ENCODE assay signal across 1 cellular context in genomic region chr16:28597692-28598261, GRCh38.
TF ChIP-seq lines count a peak whose summit lies in the region.

No MANE protein-coding gene starts in this region.

TF ChIP-seq in HepG2, 621 proteins besides CTCF, POLR2A, EP300 and RAD21 (continued from another document and continues in another):
- TF ChIP-seq DZIP1 (CRISPR knock-in tag; IDR thresholded peaks at IDR 0.05): no peak
- peak; percentile 36; the same call in 1 of the 2 replicates for TF ChIP-seq FOXP4 (CRISPR knock-in tag; IDR thresholded peaks at IDR 0.05)
- no peak for TF ChIP-seq HHEX (CRISPR knock-in tag; IDR thresholded peaks at IDR 0.05)
- TF ChIP-seq, protein P1, sequence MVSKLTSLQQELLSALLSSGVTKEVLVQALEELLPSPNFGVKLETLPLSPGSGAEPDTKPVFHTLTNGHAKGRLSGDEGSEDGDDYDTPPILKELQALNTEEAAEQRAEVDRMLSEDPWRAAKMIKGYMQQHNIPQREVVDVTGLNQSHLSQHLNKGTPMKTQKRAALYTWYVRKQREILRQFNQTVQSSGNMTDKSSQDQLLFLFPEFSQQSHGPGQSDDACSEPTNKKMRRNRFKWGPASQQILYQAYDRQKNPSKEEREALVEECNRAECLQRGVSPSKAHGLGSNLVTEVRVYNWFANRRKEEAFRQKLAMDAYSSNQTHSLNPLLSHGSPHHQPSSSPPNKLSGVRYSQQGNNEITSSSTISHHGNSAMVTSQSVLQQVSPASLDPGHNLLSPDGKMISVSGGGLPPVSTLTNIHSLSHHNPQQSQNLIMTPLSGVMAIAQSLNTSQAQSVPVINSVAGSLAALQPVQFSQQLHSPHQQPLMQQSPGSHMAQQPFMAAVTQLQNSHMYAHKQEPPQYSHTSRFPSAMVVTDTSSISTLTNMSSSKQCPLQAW (CRISPR knock-in tag; IDR thresholded peaks at IDR 0.05): no peak
- TF ChIP-seq, protein P2, sequence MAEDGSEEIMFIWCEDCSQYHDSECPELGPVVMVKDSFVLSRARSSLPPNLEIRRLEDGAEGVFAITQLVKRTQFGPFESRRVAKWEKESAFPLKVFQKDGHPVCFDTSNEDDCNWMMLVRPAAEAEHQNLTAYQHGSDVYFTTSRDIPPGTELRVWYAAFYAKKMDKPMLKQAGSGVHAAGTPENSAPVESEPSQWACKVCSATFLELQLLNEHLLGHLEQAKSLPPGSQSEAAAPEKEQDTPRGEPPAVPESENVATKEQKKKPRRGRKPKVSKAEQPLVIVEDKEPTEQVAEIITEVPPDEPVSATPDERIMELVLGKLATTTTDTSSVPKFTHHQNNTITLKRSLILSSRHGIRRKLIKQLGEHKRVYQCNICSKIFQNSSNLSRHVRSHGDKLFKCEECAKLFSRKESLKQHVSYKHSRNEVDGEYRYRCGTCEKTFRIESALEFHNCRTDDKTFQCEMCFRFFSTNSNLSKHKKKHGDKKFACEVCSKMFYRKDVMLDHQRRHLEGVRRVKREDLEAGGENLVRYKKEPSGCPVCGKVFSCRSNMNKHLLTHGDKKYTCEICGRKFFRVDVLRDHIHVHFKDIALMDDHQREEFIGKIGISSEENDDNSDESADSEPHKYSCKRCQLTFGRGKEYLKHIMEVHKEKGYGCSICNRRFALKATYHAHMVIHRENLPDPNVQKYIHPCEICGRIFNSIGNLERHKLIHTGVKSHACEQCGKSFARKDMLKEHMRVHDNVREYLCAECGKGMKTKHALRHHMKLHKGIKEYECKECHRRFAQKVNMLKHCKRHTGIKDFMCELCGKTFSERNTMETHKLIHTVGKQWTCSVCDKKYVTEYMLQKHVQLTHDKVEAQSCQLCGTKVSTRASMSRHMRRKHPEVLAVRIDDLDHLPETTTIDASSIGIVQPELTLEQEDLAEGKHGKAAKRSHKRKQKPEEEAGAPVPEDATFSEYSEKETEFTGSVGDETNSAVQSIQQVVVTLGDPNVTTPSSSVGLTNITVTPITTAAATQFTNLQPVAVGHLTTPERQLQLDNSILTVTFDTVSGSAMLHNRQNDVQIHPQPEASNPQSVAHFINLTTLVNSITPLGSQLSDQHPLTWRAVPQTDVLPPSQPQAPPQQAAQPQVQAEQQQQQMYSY (CRISPR knock-in tag; IDR thresholded peaks at IDR 0.05): no peak
- TF ChIP-seq, protein P3, sequence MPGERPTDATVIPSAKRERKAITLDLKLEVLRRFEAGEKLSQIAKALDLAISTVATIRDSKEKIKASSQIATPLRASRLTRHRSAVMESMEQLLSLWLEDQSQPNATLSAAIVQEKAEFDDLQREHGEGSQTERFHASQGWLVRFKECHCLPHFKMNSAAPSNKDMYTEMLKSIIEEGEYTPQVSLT (CRISPR knock-in tag; IDR thresholded peaks at IDR 0.05; ENCODE audit: borderline replicate concordance, low read depth): no peak
- no peak for TF ChIP-seq SNRNP70 (IDR thresholded peaks at IDR 0.05; ENCODE audit: low read depth, low read length)
- TF ChIP-seq, protein P4, sequence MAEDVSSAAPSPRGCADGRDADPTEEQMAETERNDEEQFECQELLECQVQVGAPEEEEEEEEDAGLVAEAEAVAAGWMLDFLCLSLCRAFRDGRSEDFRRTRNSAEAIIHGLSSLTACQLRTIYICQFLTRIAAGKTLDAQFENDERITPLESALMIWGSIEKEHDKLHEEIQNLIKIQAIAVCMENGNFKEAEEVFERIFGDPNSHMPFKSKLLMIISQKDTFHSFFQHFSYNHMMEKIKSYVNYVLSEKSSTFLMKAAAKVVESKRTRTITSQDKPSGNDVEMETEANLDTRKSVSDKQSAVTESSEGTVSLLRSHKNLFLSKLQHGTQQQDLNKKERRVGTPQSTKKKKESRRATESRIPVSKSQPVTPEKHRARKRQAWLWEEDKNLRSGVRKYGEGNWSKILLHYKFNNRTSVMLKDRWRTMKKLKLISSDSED (CRISPR knock-in tag; IDR thresholded peaks at IDR 0.05): no peak
- no peak for TF ChIP-seq TOE1 (CRISPR knock-in tag; IDR thresholded peaks at IDR 0.05)
- no peak for TF ChIP-seq ZNF672 (CRISPR knock-in tag; IDR thresholded peaks at IDR 0.05)
- TF ChIP-seq MTF1 (CRISPR knock-in tag; IDR thresholded peaks at IDR 0.05): no peak
- no peak for TF ChIP-seq NCOA5 (CRISPR knock-in tag; IDR thresholded peaks at IDR 0.05)
- no peak for TF ChIP-seq STAT5B (CRISPR knock-in tag; IDR thresholded peaks at IDR 0.05)
- no peak for TF ChIP-seq SP4 (CRISPR knock-in tag; IDR thresholded peaks at IDR 0.05)
- TF ChIP-seq RNF2 (conservative IDR thresholded peaks at IDR 0.05; ENCODE audit: low read depth): no peak
- TF ChIP-seq SOX6 (IDR thresholded peaks at IDR 0.05): no peak
- TF ChIP-seq SOX6 (CRISPR knock-in tag; IDR thresholded peaks at IDR 0.05): peak; percentile 57
- TF ChIP-seq PHB2 (IDR thresholded peaks at IDR 0.05; ENCODE audit: partially characterized antibody): no peak
- TF ChIP-seq ARNT (IDR thresholded peaks at IDR 0.05): no peak
- no peak for TF ChIP-seq ZSCAN5A (CRISPR knock-in tag; IDR thresholded peaks at IDR 0.05; ENCODE audit: borderline replicate concordance)
- TF ChIP-seq ZFP36L2 (CRISPR knock-in tag; IDR thresholded peaks at IDR 0.05): no peak
- TF ChIP-seq ZNF749 (CRISPR knock-in tag; IDR thresholded peaks at IDR 0.05; ENCODE audit: borderline replicate concordance): no peak
- TF ChIP-seq ZNF468 (CRISPR knock-in tag; IDR thresholded peaks at IDR 0.05): no peak
- no peak for TF ChIP-seq ZNF451 (CRISPR knock-in tag; IDR thresholded peaks at IDR 0.05)
- TF ChIP-seq, protein P5, sequence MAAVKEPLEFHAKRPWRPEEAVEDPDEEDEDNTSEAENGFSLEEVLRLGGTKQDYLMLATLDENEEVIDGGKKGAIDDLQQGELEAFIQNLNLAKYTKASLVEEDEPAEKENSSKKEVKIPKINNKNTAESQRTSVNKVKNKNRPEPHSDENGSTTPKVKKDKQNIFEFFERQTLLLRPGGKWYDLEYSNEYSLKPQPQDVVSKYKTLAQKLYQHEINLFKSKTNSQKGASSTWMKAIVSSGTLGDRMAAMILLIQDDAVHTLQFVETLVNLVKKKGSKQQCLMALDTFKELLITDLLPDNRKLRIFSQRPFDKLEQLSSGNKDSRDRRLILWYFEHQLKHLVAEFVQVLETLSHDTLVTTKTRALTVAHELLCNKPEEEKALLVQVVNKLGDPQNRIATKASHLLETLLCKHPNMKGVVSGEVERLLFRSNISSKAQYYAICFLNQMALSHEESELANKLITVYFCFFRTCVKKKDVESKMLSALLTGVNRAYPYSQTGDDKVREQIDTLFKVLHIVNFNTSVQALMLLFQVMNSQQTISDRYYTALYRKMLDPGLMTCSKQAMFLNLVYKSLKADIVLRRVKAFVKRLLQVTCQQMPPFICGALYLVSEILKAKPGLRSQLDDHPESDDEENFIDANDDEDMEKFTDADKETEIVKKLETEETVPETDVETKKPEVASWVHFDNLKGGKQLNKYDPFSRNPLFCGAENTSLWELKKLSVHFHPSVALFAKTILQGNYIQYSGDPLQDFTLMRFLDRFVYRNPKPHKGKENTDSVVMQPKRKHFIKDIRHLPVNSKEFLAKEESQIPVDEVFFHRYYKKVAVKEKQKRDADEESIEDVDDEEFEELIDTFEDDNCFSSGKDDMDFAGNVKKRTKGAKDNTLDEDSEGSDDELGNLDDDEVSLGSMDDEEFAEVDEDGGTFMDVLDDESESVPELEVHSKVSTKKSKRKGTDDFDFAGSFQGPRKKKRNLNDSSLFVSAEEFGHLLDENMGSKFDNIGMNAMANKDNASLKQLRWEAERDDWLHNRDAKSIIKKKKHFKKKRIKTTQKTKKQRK (IDR thresholded peaks at IDR 0.05; ENCODE audit: low read length): no peak
- no peak for TF ChIP-seq TCF12 (IDR thresholded peaks at IDR 0.05)
- no peak for TF ChIP-seq TCF12 (CRISPR knock-in tag; IDR thresholded peaks at IDR 0.05)
- TF ChIP-seq ZNF326 (CRISPR knock-in tag; IDR thresholded peaks at IDR 0.05; ENCODE audit: borderline replicate concordance): no peak
- no peak for TF ChIP-seq ZNF597 (CRISPR knock-in tag; IDR thresholded peaks at IDR 0.05)
- no peak for TF ChIP-seq TRAFD1 (CRISPR knock-in tag; IDR thresholded peaks at IDR 0.05; ENCODE audit: borderline replicate concordance)
- TF ChIP-seq DNMT1 (CRISPR knock-in tag; IDR thresholded peaks at IDR 0.05): no peak
